In the genomic region with DNA sequence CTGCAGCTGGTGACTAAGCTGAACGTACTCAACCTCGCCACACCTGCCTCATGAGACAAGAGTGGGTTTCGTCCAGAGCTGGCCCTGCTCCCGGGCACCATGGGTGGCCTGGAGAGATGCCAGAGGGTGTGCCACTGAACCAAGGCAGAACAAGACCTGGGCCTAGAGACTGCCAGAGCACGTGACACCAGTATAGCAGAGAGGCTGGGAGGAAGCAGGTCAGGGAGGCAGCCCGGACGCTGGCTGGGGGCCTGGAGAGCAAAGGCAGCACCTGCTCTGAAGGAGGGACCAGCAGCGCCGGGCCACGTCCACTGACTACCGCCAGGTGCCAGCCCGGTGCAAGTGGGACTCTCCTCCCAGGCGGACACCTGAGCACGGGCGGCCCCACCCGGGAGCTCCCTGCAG, we compare ENCODE assay signal across 10 cellular contexts. TPM values are rescaled to one million over a fixed set of nuclear protein-coding genes. Genes with fewer than 3 reads are reported as not detected.
A peak's percentile ranks its signal among the peaks of the same experiment; 100 is the strongest.
DNase-seq lines count a peak whose midpoint lies in the region; ATAC-seq, FAIRE-seq and TF ChIP-seq lines count a peak whose summit lies in the region.
"Had no signal": no experiment of that assay in that cellular context is flagged by ENCODE, and none has a peak within 500 bp of the region (broad histone marks: within the 10 kb centered on the region; RNA-seq: fewer than 3 reads in every experiment).

No MANE protein-coding gene starts in this region.

- no peak overlapping the region for H4K91ac ChIP-seq in H1 (replicated peaks; ENCODE audit: insufficient read length, low read length)

- 78 to 89% methylated on average over 6 to 16 of the region's 16 CpGs for WGBS in GM23248 (ENCODE audit: low coverage in 1 of 2, low lambda C conversion rate in 2 of 2, missing lambda C conversion rate in 2 of 2), 2 experiments
- 97% methylated on average over 13 of the region's 16 CpGs; no CpG with 5 or more reads in 1 of the 2 experiments for WGBS in H1 (ENCODE audit: extremely low coverage in 1 of 2, insufficient coverage in 1 of 2, insufficient read length in 1 of 2, insufficient replicate concordance in 2 of 2, low coverage in 1 of 2, low lambda C conversion rate in 2 of 2, missing lambda C conversion rate in 1 of 2), 2 experiments

- no peak overlapping the region for H3K14ac ChIP-seq in H1 (ENCODE audit: insufficient read length)

- H3K4me3 ChIP-seq in GM23248 = no peak overlapping the region
- H3K4me3 ChIP-seq in H1 (ENCODE audit: extremely low read depth in 1 of 4, insufficient read depth in 2 of 4, low read depth in 3 of 4, low read length in 4 of 4) = no peak overlapping the region
- no peak overlapping the region for H3K4me3 ChIP-seq in retinal pigment epithelial cell (ENCODE audit: low read length)
- no peak overlapping the region for H3K4me3 ChIP-seq in vagina

- no peak for TF ChIP-seq RAD21 in H1 (IDR thresholded peaks at IDR 0.05 in 1 of 2, conservative IDR thresholded peaks at IDR 0.05 in 1 of 2; ENCODE audit: low read depth in 2 of 2, low read length in 2 of 2)

- no peak overlapping the region for H2BK20ac ChIP-seq in H1 (ENCODE audit: low read length)

- H3K79me2 ChIP-seq in GM23248 (ENCODE audit: insufficient read depth) (no peaks in the 10 kb centered on the region), H1 (ENCODE audit: control insufficient read depth in 1 of 2, insufficient read depth in 2 of 2, low read length in 2 of 2) (no peaks in the 10 kb centered on the region)

- TF ChIP-seq CTCF in H1 (IDR thresholded peaks at IDR 0.05; ENCODE audit: control extremely low read depth in 1 of 3, insufficient read depth in 1 of 3, low read depth in 1 of 3, low read length in 3 of 3) (no peak), retinal pigment epithelial cell (conservative IDR thresholded peaks at IDR 0.05; ENCODE audit: low read depth, low read length) (no peak), vagina (IDR thresholded peaks at IDR 0.05) (no peak)

- no peak overlapping the region for H2BK5ac ChIP-seq in H1 (ENCODE audit: low read depth, low read length)

- H3K4ac ChIP-seq in H1 (replicated peaks; ENCODE audit: insufficient read length, low read depth, low read length) = peak overlapping the region; percentile 53

- H3F3A ChIP-seq in GM23248 (ENCODE audit: insufficient read depth) = peaks cover 7% of the 10 kb centered on the region; the same call in 1 of the 2 replicates

- no peak overlapping the region for H3K4me2 ChIP-seq in GM23248 (ENCODE audit: unreplicated experiment)
- no peak overlapping the region for H3K4me2 ChIP-seq in H1 (ENCODE audit: insufficient read depth in 1 of 2, low read depth in 2 of 2, low read length in 2 of 2)

- FAIRE-seq in H1 (lab: Jason Lieb, UNC) = no peak

- H2BK12ac ChIP-seq in H1 (ENCODE audit: low read depth, low read length) = no peak overlapping the region

- H3K27me3 ChIP-seq in GM23248 (replicated peaks; ENCODE audit: insufficient read depth) (no peaks in the 10 kb centered on the region), H1 (replicated peaks in 1 of 4; ENCODE audit: control insufficient read depth in 3 of 4, extremely low read depth in 1 of 4, insufficient read depth in 3 of 4, low read length in 3 of 4) (no peaks in the 10 kb centered on the region), vagina (no peaks in the 10 kb centered on the region)

- H3K18ac ChIP-seq in H1 (ENCODE audit: extremely low read depth, low read length) = no peak overlapping the region

- no peak overlapping the region for H3K27ac ChIP-seq in GM23248
- no peak overlapping the region for H3K27ac ChIP-seq in H1 (ENCODE audit: low read depth, low read length)
- no peak overlapping the region for H3K27ac ChIP-seq in vagina
- H3K27ac ChIP-seq: WERI-Rb-1 had no signal

- no peak overlapping the region for H4K5ac ChIP-seq in H1 (ENCODE audit: insufficient read length, low read depth, low read length)

- CTCF ChIA-PET in H1 (lab: Charles Lee; ENCODE audit: partially characterized antibody) = interaction anchor here (0.6 to 2.0 kb wide), 4 partner anchors 11 to 131 kb away, joined by 3 to 7 read pairs (median 4); no protein-coding TSS in a partner anchor

- no peaks in the 10 kb centered on the region for H3K9me2 ChIP-seq in GM23248 (ENCODE audit: insufficient read depth)

- H3K4me1 ChIP-seq in GM23248 (ENCODE audit: insufficient read depth) (peaks cover 10% of the 10 kb centered on the region), H1 (replicated peaks in 1 of 4; ENCODE audit: control insufficient read depth in 3 of 4, insufficient read depth in 4 of 4, low read length in 3 of 4) (peaks cover 0 to 4% (median 0%) of the 10 kb centered on the region in 4 experiments; a peak in 2 of 7 replicates), vagina (peaks cover 6% of the 10 kb centered on the region)

- intact Hi-C loops in vagina (cut with DNase I) = no loop called here

- no peak overlapping the region for H4K8ac ChIP-seq in H1 (ENCODE audit: extremely low read depth, insufficient read depth, low read length)

- in situ Hi-C loops in GM23248 (cut with MboI) = no loop called here

- POLR2A ChIA-PET in H1 (lab: Charles Lee; ENCODE audit: partially characterized antibody) = interaction anchor here (1.2 to 1.9 kb wide), 2 partner anchors 11 to 12 kb away, joined by 3 to 5 read pairs; no protein-coding TSS in a partner anchor

- no peak overlapping the region for H2AK5ac ChIP-seq in H1 (ENCODE audit: low read depth, low read length)

- no peaks in the 10 kb centered on the region for H3K79me1 ChIP-seq in H1 (ENCODE audit: low read depth, low read length)

- H3K23me2 ChIP-seq in H1 (ENCODE audit: low read depth, low read length) = peaks cover 1% of the 10 kb centered on the region; the same call in 1 of the 2 replicates

- DNase-seq in GM23248 (peak; percentile 21), NCI-H2171 (lab: John Stamatoyannopoulos, UW) (peak; percentile 69), H1 (ENCODE audit: low read depth in 1 of 2, low spot score in 2 of 2) (no peak), retinal pigment epithelial cell (ENCODE audit: low read depth) (peak; percentile 51), vagina (ENCODE audit: extremely low spot score in 2 of 2) (no peak), Ammon's horn (ENCODE audit: low spot score) (no peak), dedifferentiated amniotic fluid mesenchymal stem cell (ENCODE audit: extremely low spot score) (no peak)
- DNase-seq: stimulated activated CD4-positive, alpha-beta T cell treated with anti-CD3 and anti-CD28 coated beads, Interleukin-4, amount 100 ng/mL, for 24 hours; WERI-Rb-1 had no signal

- ATAC-seq in HG02884 (IDR thresholded peaks at IDR 0.05; ENCODE audit: unreplicated experiment) = no peak

- TF ChIP-seq POLR2A in H1 (IDR thresholded peaks at IDR 0.05; ENCODE audit: control extremely low read depth in 1 of 2, low read depth in 2 of 2, low read length in 2 of 2) = no peak
- TF ChIP-seq POLR2A in vagina (IDR thresholded peaks at IDR 0.05) = no peak

- H3K36me3 ChIP-seq in GM23248 (ENCODE audit: low read depth) = peaks cover 9% of the 10 kb centered on the region; the same call in 1 of the 2 replicates
- H3K36me3 ChIP-seq in H1 (ENCODE audit: control insufficient read depth in 2 of 4, insufficient read depth in 4 of 4, low read length in 3 of 4) = 0 out of 8 replicates have a peak, but pooled peaks cover 0 to 3% (median 0%) of the 10 kb centered on the region in 4 experiments
- peaks cover 0 to 17% of the 10 kb centered on the region in 2 donors for H3K36me3 ChIP-seq in vagina

- no peak overlapping the region for H3K56ac ChIP-seq in H1 (replicated peaks; ENCODE audit: insufficient read length, low read depth, low read length)

- H2AFZ ChIP-seq in GM23248 (no peak overlapping the region), H1 (ENCODE audit: low read length) (no peak overlapping the region)

- H3K9ac ChIP-seq in GM23248 = no peak overlapping the region
- H3K9ac ChIP-seq in H1 (replicated peaks in 1 of 4; ENCODE audit: extremely low read depth in 1 of 4, low read depth in 3 of 4, low read length in 3 of 4) = no peak overlapping the region

- no peak for TF ChIP-seq EP300 in H1 (IDR thresholded peaks at IDR 0.05; ENCODE audit: borderline replicate concordance in 1 of 2, low read depth in 2 of 2, low read length in 2 of 2)

- H2BK15ac ChIP-seq in H1 (ENCODE audit: low read length) = no peak overlapping the region

- no peaks in the 10 kb centered on the region for H4K20me1 ChIP-seq in GM23248 (ENCODE audit: insufficient read depth)
- peaks cover 0 to 7% of the 10 kb centered on the region in 2 experiments for H4K20me1 ChIP-seq in H1 (replicated peaks in 1 of 2; ENCODE audit: control insufficient read depth in 1 of 2, insufficient read depth in 2 of 2, low read length in 2 of 2)

- H3K9me3 ChIP-seq in GM23248 (ENCODE audit: low read depth) = no peaks in the 10 kb centered on the region
- H3K9me3 ChIP-seq in H1 (ENCODE audit: insufficient read depth in 2 of 2, low read depth in 1 of 2, low read length in 1 of 2) = no peaks in the 10 kb centered on the region
- no peaks in the 10 kb centered on the region for H3K9me3 ChIP-seq in vagina

- no peak overlapping the region for H2BK120ac ChIP-seq in H1 (replicated peaks; ENCODE audit: low read depth, low read length)

- H3K23ac ChIP-seq in H1 (ENCODE audit: insufficient read length) = no peak overlapping the region

TF ChIP-seq in H1, 55 proteins besides CTCF, POLR2A, EP300 and RAD21:
- no peak for TF ChIP-seq TBP (IDR thresholded peaks at IDR 0.05; ENCODE audit: low read depth, low read length)
- TF ChIP-seq CBX8 (IDR thresholded peaks at IDR 0.05; ENCODE audit: borderline replicate concordance, low read depth, low read length) = no peak
- no peak for TF ChIP-seq MAFK (IDR thresholded peaks at IDR 0.05; ENCODE audit: low read depth, low read length)
- TF ChIP-seq JUN (IDR thresholded peaks at IDR 0.05; ENCODE audit: low read depth, low read length) = no peak
- TF ChIP-seq YY1 (IDR thresholded peaks at IDR 0.05; ENCODE audit: low read depth, low read length) = no peak
- TF ChIP-seq RNF2 (IDR thresholded peaks at IDR 0.05; ENCODE audit: borderline replicate concordance, low read depth, low read length, missing control alignments, poor library complexity, severe bottlenecking) = no peak
- no peak for TF ChIP-seq TAF1 (IDR thresholded peaks at IDR 0.05; ENCODE audit: low read depth, low read length)
- TF ChIP-seq SIRT6 (IDR thresholded peaks at IDR 0.05; ENCODE audit: low read length) = no peak
TF ChIP-seq in H1: peak in this region for 0.

RNA-seq across cellular contexts. Expression of gene C13orf46, which starts 7.3 kb away (rescaled TPM):
- 6.6 TPM in 1 of 2 replicates, not detected in the other for total RNA-seq in GM23248 (2014; rRNA removed; shearing (Covaris generic))
- polyA plus RNA-seq in GM23248 (2016; fragmentation: Nextera tagmentation; extraction: Ambion mirVana) = 1.7 and 1.8 TPM in 2 replicates
- 0.21 and 0.28 TPM in 2 replicates for total RNA-seq in H1 (2021; fragmentation: NEBNext Ultra II Directional; extraction: Animal tissue kit (Norgen Biotek cat#: 25700))
- 0.23 and 0.60 TPM in 2 replicates for polyA plus RNA-seq in H1 (2011; rRNA removed)
- 0.21 TPM for polyA plus RNA-seq in H1 (2011; cell fraction: cytosol; rRNA removed)
- 1.2 TPM for polyA plus RNA-seq in H1 (2011; cell fraction: nucleus; rRNA removed)
- 0.09 to 0.21 TPM (median 0.11 TPM) in 3 of 4 replicates, not detected in the other for polyA plus RNA-seq in H1 (2012, experiment 1 of 2)
- 0.04 TPM for polyA plus RNA-seq in H1 (2012, experiment 2 of 2)
- 0.06 TPM for polyA plus RNA-seq in H1 (2013, experiment 1 of 2)
- polyA plus RNA-seq in H1 (2013, experiment 2 of 2) = 0.04 TPM
- polyA minus RNA-seq in H1 (2011; rRNA and poly(A)+ RNA removed) = 0.46 and 0.69 TPM in 2 replicates
- 0.29 TPM for polyA minus RNA-seq in H1 (2011; cell fraction: cytosol; rRNA and poly(A)+ RNA removed)
- 0.80 TPM for polyA minus RNA-seq in H1 (2011; cell fraction: nucleus; rRNA and poly(A)+ RNA removed)
- total RNA-seq in vagina = not detected

Comparison
In these comparisons a context has a peak if more than half of its experiments do, and no peak if none do; other contexts are left out.
1. DNase-seq: peak in GM23248 (single experiment), NCI-H2171 (single experiment) and retinal pigment epithelial cell (single experiment); none in H1 (0 of 2), vagina (0 of 2), Ammon's horn (single experiment) and dedifferentiated amniotic fluid mesenchymal stem cell (single experiment).